In genomic region chr4:166067915-166068314, GRCh38 we compare ENCODE assay signal across 29 cellular contexts.
DNase-seq lines count a peak whose midpoint lies in the region; ATAC-seq and TF ChIP-seq lines count a peak whose summit lies in the region.
"Had no signal": no experiment of that assay in that cellular context is flagged by ENCODE, and none has a peak within 500 bp of the region (broad histone marks: within the 10 kb centered on the region; RNA-seq: fewer than 3 reads in every experiment).

No MANE protein-coding gene starts in this region.

- RAD21 ChIA-PET in HCT116 (lab: Charles Lee; ENCODE audit: low non-redundant PET in 1 of 2, low total read pairs in 2 of 2, uncharacterized antibody in 2 of 2, unreplicated experiment in 2 of 2) = no interaction called here

- H3K9ac ChIP-seq in SK-N-SH (no peak overlapping the region), HCT116 (ENCODE audit: low read length) (no peak overlapping the region)
- H3K9ac ChIP-seq: BLaER1; BLaER1 treated with 17β-estradiol and CSF1 and Interleukin-3, amounts not matched to agents 10 nM and 100 nM had no signal

- no peaks in the 10 kb centered on the region for H4K20me1 ChIP-seq in SK-N-SH (ENCODE audit: insufficient read depth)
- H4K20me1 ChIP-seq in HCT116 (ENCODE audit: insufficient read depth) = no peaks in the 10 kb centered on the region
- H4K20me1 ChIP-seq: BLaER1; BLaER1 treated with 17β-estradiol and CSF1 and Interleukin-3, amounts not matched to agents 10 nM and 100 nM had no signal

- no peak for TF ChIP-seq CTCF in SK-N-SH (IDR thresholded peaks at IDR 0.05)
- no peak for TF ChIP-seq CTCF in HCT116 (IDR thresholded peaks at IDR 0.05 in 2 of 3, conservative IDR thresholded peaks at IDR 0.05 in 1 of 3; ENCODE audit: borderline replicate concordance in 1 of 3, insufficient read depth in 1 of 3, low read depth in 2 of 3, low read length in 2 of 3)

- ATAC-seq in SK-N-SH treated with all-trans-retinoic acid at 6 μM for 48 hours = no peak
- ATAC-seq in HCT116 = no peak
- ATAC-seq: A549; CD8-positive, alpha-beta T cell had no signal

- intact Hi-C loops in HCT116 (cut with micrococcal nuclease) = no loop called here

- 4% methylated on average over 1 of the region's 1 CpG for WGBS in SK-N-SH (ENCODE audit: low lambda C conversion rate)

- POLR2A ChIA-PET in SK-N-SH (lab: Yijun Ruan, JAX) = no interaction called here
- POLR2A ChIA-PET in HCT116 (lab: Charles Lee) = no interaction called here

- DNase-seq in SK-N-SH = no peak
- DNase-seq in HCT116 (ENCODE audit: low read depth, low spot score) = no peak
- no peak for DNase-seq in activated effector memory CD4-positive, alpha-beta T cell treated with Interleukin-2 at 50 U/mL for 16 hours
- DNase-seq: 8988T; ACHN; AML-193; BE2C; C1 segment of cervical spinal cord; Caco-2; Calu3; CD4-positive, alpha-beta memory T cell; CD4-positive, alpha-beta T cell; CD4-positive, CD25-positive, alpha-beta regulatory T cell; CD8-positive, alpha-beta memory T cell; CD8-positive, alpha-beta T cell; COR-L47; DMS 273 treated with DMSO at 0.1 percent for 48 hours; DMS153; DMS53; DMS79; DMS79 treated with DMSO at 0.1 percent for 48 hours; DND-41; EL had no signal

- BruUV-seq in HCT116 (replicated peaks; lab: Mats Ljungman, UMichigan) = no TSS peak

- no peak overlapping the region for H2AFZ ChIP-seq in SK-N-SH (ENCODE audit: low read depth)
- peak overlapping the region; percentile 26 for H2AFZ ChIP-seq in HCT116 (ENCODE audit: low read depth, low read length, poor library complexity, severe bottlenecking)

- CTCF ChIA-PET in SK-N-SH (lab: Yijun Ruan, JAX) = no interaction called here
- CTCF ChIA-PET in HCT116 (lab: Charles Lee) = no interaction called here

- H3F3A ChIP-seq in SK-N-SH (replicated peaks; ENCODE audit: insufficient read depth) = no peaks in the 10 kb centered on the region

- H3K79me2 ChIP-seq in SK-N-SH (ENCODE audit: insufficient read depth) (no peaks in the 10 kb centered on the region), HCT116 (ENCODE audit: insufficient read depth, low read length) (no peaks in the 10 kb centered on the region)

- H3K4me2 ChIP-seq in SK-N-SH (no peak overlapping the region), HCT116 (ENCODE audit: low read length) (no peak overlapping the region)
- H3K4me2 ChIP-seq: A549; BLaER1; BLaER1 treated with 17β-estradiol and CSF1 and Interleukin-3, amounts not matched to agents 10 nM and 100 nM had no signal

- no peaks in the 10 kb centered on the region for H3K9me3 ChIP-seq in SK-N-SH
- no peaks in the 10 kb centered on the region for H3K9me3 ChIP-seq in HCT116 (ENCODE audit: control insufficient read depth in 1 of 2, insufficient read depth in 1 of 2, low read depth in 1 of 2, low read length in 2 of 2)
- H3K9me3 ChIP-seq: A549; BE2C; BLaER1; BLaER1 treated with 17β-estradiol and CSF1 and Interleukin-3, amounts not matched to agents 10 nM and 100 nM; Caco-2 had no signal

- TF ChIP-seq EP300 in SK-N-SH (IDR thresholded peaks at IDR 0.05; ENCODE audit: borderline replicate concordance in 1 of 2, low read depth in 1 of 2, low read length in 1 of 2) = no peak

- no peak for TF ChIP-seq POLR2A in HCT116 (IDR thresholded peaks at IDR 0.05; ENCODE audit: borderline replicate concordance, extremely low read depth, insufficient read depth, insufficient read length)

- H3K4me1 ChIP-seq in SK-N-SH (ENCODE audit: control insufficient read depth in 1 of 2, insufficient read depth in 2 of 2, low read depth in 1 of 2, low read length in 1 of 2) (no peaks in the 10 kb centered on the region; a peak in 1 of 4 replicates), HCT116 (ENCODE audit: control insufficient read depth in 1 of 2, insufficient read depth in 2 of 2, low read length in 2 of 2) (no peaks in the 10 kb centered on the region)
- H3K4me1 ChIP-seq: A549; BLaER1; BLaER1 treated with 17β-estradiol and CSF1 and Interleukin-3, amounts not matched to agents 10 nM and 100 nM; Caco-2 had no signal

- no peak overlapping the region for H3K4me3 ChIP-seq in SK-N-SH (ENCODE audit: low read depth in 2 of 2, low read length in 1 of 2)
- no peak overlapping the region for H3K4me3 ChIP-seq in HCT116 (replicated peaks in 1 of 2; ENCODE audit: low read depth in 1 of 2, low read length in 2 of 2)
- H3K4me3 ChIP-seq: A549; BLaER1; BLaER1 treated with 17β-estradiol and CSF1 and Interleukin-3, amounts not matched to agents 10 nM and 100 nM had no signal

- no peaks in the 10 kb centered on the region for H3K27me3 ChIP-seq in SK-N-SH (ENCODE audit: insufficient read depth)
- H3K27me3 ChIP-seq in HCT116 (ENCODE audit: insufficient read depth, low read length) = no peaks in the 10 kb centered on the region
- H3K27me3 ChIP-seq: BE2C; BLaER1; BLaER1 treated with 17β-estradiol and CSF1 and Interleukin-3, amounts not matched to agents 10 nM and 100 nM had no signal

- no peaks in the 10 kb centered on the region for H3K9me2 ChIP-seq in SK-N-SH
- H3K9me2 ChIP-seq in HCT116 (ENCODE audit: insufficient read depth) = no peaks in the 10 kb centered on the region

- H3K36me3 ChIP-seq in SK-N-SH (replicated peaks in 1 of 2; ENCODE audit: control insufficient read depth in 1 of 2, insufficient read depth in 2 of 2, low read length in 1 of 2) (no peaks in the 10 kb centered on the region), HCT116 (ENCODE audit: control insufficient read depth in 1 of 2, insufficient read depth in 2 of 2, low read length in 2 of 2) (no peaks in the 10 kb centered on the region)
- H3K36me3 ChIP-seq: BE2C; BLaER1; BLaER1 treated with 17β-estradiol and CSF1 and Interleukin-3, amounts not matched to agents 10 nM and 100 nM had no signal

- H3K27ac ChIP-seq in SK-N-SH (ENCODE audit: low read depth in 2 of 2, low read length in 1 of 2) (no peak overlapping the region), HCT116 (ENCODE audit: low read depth, low read length) (no peak overlapping the region)
- H3K27ac ChIP-seq: 22Rv1; A549; BLaER1; BLaER1 treated with 17β-estradiol and CSF1 and Interleukin-3, amounts not matched to agents 10 nM and 100 nM; C4-2B had no signal

- TF ChIP-seq RAD21 in SK-N-SH (IDR thresholded peaks at IDR 0.05; ENCODE audit: low read length) = no peak
- no peak for TF ChIP-seq RAD21 in HCT116 (IDR thresholded peaks at IDR 0.05; ENCODE audit: low read depth)

TF ChIP-seq in SK-N-SH treated with all-trans-retinoic acid at 6 μM for 48 hours, 23 proteins besides CTCF, POLR2A, EP300 and RAD21 (continues in another document):
- TF ChIP-seq CSRNP3 (CRISPR knock-in tag; IDR thresholded peaks at IDR 0.05) (no peak), BACH2 (CRISPR knock-in tag; IDR thresholded peaks at IDR 0.05; ENCODE audit: borderline replicate concordance) (no peak), ZFP3 (CRISPR knock-in tag; IDR thresholded peaks at IDR 0.05) (no peak), ZC3H10 (CRISPR knock-in tag; IDR thresholded peaks at IDR 0.05) (peak; percentile 82; the same call in 1 of the 2 replicates), CSDC2 (CRISPR knock-in tag; IDR thresholded peaks at IDR 0.05) (no peak)

TF ChIP-seq in SK-N-SH, 30 proteins besides CTCF, POLR2A, EP300 and RAD21 (continues in another document):
- no peak for TF ChIP-seq IRF3 (IDR thresholded peaks at IDR 0.05; ENCODE audit: low read depth, low read length)
- no peak for TF ChIP-seq TEAD4 (IDR thresholded peaks at IDR 0.05; ENCODE audit: borderline replicate concordance, insufficient read depth)
- TF ChIP-seq MAX (IDR thresholded peaks at IDR 0.05; ENCODE audit: low read depth) = no peak
- no peak for TF ChIP-seq TAF1 (IDR thresholded peaks at IDR 0.05; ENCODE audit: borderline replicate concordance, low read depth, low read length)
- no peak for TF ChIP-seq SMC3 (IDR thresholded peaks at IDR 0.05; ENCODE audit: low read depth, low read length)

TF ChIP-seq in HCT116, 20 proteins besides CTCF, POLR2A, EP300 and RAD21 (continues in another document):
- TF ChIP-seq FOSL1 (IDR thresholded peaks at IDR 0.05; ENCODE audit: low read depth) (no peak), REST (IDR thresholded peaks at IDR 0.05; ENCODE audit: low read depth) (no peak), CEBPB (IDR thresholded peaks at IDR 0.05; ENCODE audit: low read depth) (no peak), MAX (IDR thresholded peaks at IDR 0.05) (no peak), CBX3 (IDR thresholded peaks at IDR 0.05; ENCODE audit: low read depth) (no peak), ELF1 (IDR thresholded peaks at IDR 0.05; ENCODE audit: borderline replicate concordance, low read depth) (no peak), SRF (IDR thresholded peaks at IDR 0.05; ENCODE audit: low read depth) (no peak), JUND (IDR thresholded peaks at IDR 0.05) (no peak), SIN3A (IDR thresholded peaks at IDR 0.05; ENCODE audit: low read depth) (no peak), ZFX (IDR thresholded peaks at IDR 0.05) (no peak), ATF3 (IDR thresholded peaks at IDR 0.05) (no peak)
